Comparison of ENCODE assay signal across 20 cellular contexts in the genomic region with DNA sequence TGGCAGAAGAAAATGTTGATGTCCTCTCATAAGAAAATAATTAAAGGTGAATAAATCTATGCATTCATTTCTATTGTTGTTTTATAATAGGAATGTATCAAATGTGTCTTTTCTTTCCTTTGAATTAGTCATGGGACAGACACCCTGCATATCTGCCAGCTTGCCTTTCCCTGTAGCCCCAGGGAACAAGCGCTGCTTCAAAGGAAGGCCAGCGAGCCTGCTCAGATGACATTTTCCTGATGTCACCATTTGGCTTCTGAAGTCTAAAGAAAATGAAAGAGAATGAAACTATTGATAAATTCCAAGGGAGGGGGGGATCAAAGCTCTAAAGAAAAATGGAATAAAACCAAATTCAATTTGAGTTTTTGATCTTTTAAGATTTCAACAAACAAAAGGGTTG.
A peak's percentile ranks its signal among the peaks of the same experiment; 100 is the strongest.
DNase-seq lines count a peak whose midpoint lies in the region; ATAC-seq and TF ChIP-seq lines count a peak whose summit lies in the region.
"Had no signal": no experiment of that assay in that cellular context is flagged by ENCODE, and none has a peak within 500 bp of the region (broad histone marks: within the 10 kb centered on the region; RNA-seq: fewer than 3 reads in every experiment).

No MANE protein-coding gene starts in this region.

- intact Hi-C loops in mucosa of descending colon (cut with DNase I, micrococcal nuclease) = no loop called here
- intact Hi-C loops in activated CD8-positive, alpha-beta T cell treated with anti-CD3 and anti-CD28 coated beads for 36 hours (cut with micrococcal nuclease) = no loop called here

- H4K8ac ChIP-seq in trophoblast cell (ENCODE audit: low read depth, low read length) = no peak overlapping the region

- CTCF ChIA-PET in activated CD8-positive, alpha-beta T cell treated with anti-CD3 and anti-CD28 coated beads for 36 hours (lab: Charles Lee) = no interaction called here

- POLR2A ChIA-PET in activated CD8-positive, alpha-beta T cell treated with anti-CD3 and anti-CD28 coated beads for 36 hours (lab: Charles Lee) = no interaction called here

- no peaks in the 10 kb centered on the region for H3K79me2 ChIP-seq in trophoblast cell (ENCODE audit: control insufficient read depth, insufficient read depth, low read length, poor library complexity)

- TF ChIP-seq CTCF in epithelial cell of esophagus (IDR thresholded peaks at IDR 0.05; ENCODE audit: insufficient read depth, low read depth, low read length, missing control alignments) (no peak), mucosa of descending colon (IDR thresholded peaks at IDR 0.05) (no peak)
- no peak for TF ChIP-seq CTCF in activated CD8-positive, alpha-beta T cell treated with anti-CD3 and anti-CD28 coated beads for 36 hours (IDR thresholded peaks at IDR 0.05)

- peaks cover 6% of the 10 kb centered on the region for H3K79me1 ChIP-seq in trophoblast cell (ENCODE audit: low read length)

- no CpG with 5 or more reads among the region's 2 CpGs for WGBS in trophoblast cell (ENCODE audit: extremely low coverage, insufficient coverage, insufficient read length)

- no peaks in the 10 kb centered on the region for H3K36me3 ChIP-seq in SJCRH30
- no peaks in the 10 kb centered on the region for H3K36me3 ChIP-seq in trophoblast cell (ENCODE audit: control insufficient read depth in 1 of 2, insufficient read depth in 2 of 2, low read length in 2 of 2)
- no peaks in the 10 kb centered on the region for H3K36me3 ChIP-seq in mucosa of descending colon (ENCODE audit: low read depth)
- H3K36me3 ChIP-seq: breast epithelium, HAP-1, right lobe of liver, vagina had no signal

- no peak overlapping the region for H2BK5ac ChIP-seq in trophoblast cell (ENCODE audit: low read depth, low read length, poor library complexity)

- H2BK120ac ChIP-seq in trophoblast cell (ENCODE audit: insufficient read depth, low read length, poor library complexity) = no peak overlapping the region

- H3K27ac Mint-ChIP-seq in activated CD8-positive, alpha-beta T cell treated with anti-CD3 and anti-CD28 coated beads for 36 hours = no peak overlapping the region
- H3K27ac Mint-ChIP-seq: activated CD4-positive, alpha-beta memory T cell treated with anti-CD3 and anti-CD28 coated beads, Interleukin-2, amount 10 ng/mL, durations not matched to agents 7 days and 5 days; CD4-positive, alpha-beta memory T cell had no signal

- no peak overlapping the region for H3K14ac ChIP-seq in trophoblast cell (ENCODE audit: low read length)

- no peaks in the 10 kb centered on the region for H3K4me1 Mint-ChIP-seq in activated CD8-positive, alpha-beta T cell treated with anti-CD3 and anti-CD28 coated beads for 36 hours (ENCODE audit: low read depth)
- H3K4me1 Mint-ChIP-seq: activated CD4-positive, alpha-beta memory T cell treated with anti-CD3 and anti-CD28 coated beads, Interleukin-2, amount 10 ng/mL, durations not matched to agents 7 days and 5 days; CD4-positive, alpha-beta memory T cell had no signal

- H3K36me3 Mint-ChIP-seq in activated CD8-positive, alpha-beta T cell treated with anti-CD3 and anti-CD28 coated beads for 36 hours (ENCODE audit: low read depth) = no peaks in the 10 kb centered on the region
- H3K36me3 Mint-ChIP-seq: CD4-positive, alpha-beta memory T cell had no signal

- no peaks in the 10 kb centered on the region for H3K27me3 ChIP-seq in SJCRH30
- no peaks in the 10 kb centered on the region for H3K27me3 ChIP-seq in trophoblast cell (ENCODE audit: insufficient read depth, low read length)
- H3K27me3 ChIP-seq: breast epithelium, right lobe of liver, vagina had no signal

- H3K4me1 ChIP-seq in SJCRH30 (peaks cover 20% of the 10 kb centered on the region), trophoblast cell (ENCODE audit: control insufficient read depth in 1 of 2, insufficient read depth in 2 of 2, low read length in 2 of 2) (peaks cover 3 to 4% of the 10 kb centered on the region in 2 experiments), mucosa of descending colon (ENCODE audit: low read depth) (no peaks in the 10 kb centered on the region)
- H3K4me1 ChIP-seq: breast epithelium, HAP-1, right lobe of liver, vagina had no signal

- H3K18ac ChIP-seq in trophoblast cell (ENCODE audit: low read length) = no peak overlapping the region

- H4K12ac ChIP-seq in trophoblast cell (ENCODE audit: low read depth, low read length) = no peak overlapping the region

- no peak overlapping the region for H3K23ac ChIP-seq in trophoblast cell (ENCODE audit: low read length)

- H2AK5ac ChIP-seq in trophoblast cell (ENCODE audit: low read length) = no peak overlapping the region

- H3K4ac ChIP-seq in trophoblast cell (ENCODE audit: low read depth, low read length) = no peak overlapping the region

- H3K4me3 ChIP-seq in SJCRH30 = no peak overlapping the region
- no peak overlapping the region for H3K4me3 ChIP-seq in epithelial cell of esophagus (ENCODE audit: low read length)
- no peak overlapping the region for H3K4me3 ChIP-seq in trophoblast cell (ENCODE audit: low read depth, low read length)
- H3K4me3 ChIP-seq in mucosa of descending colon = no peak overlapping the region
- H3K4me3 ChIP-seq: breast epithelium, HAP-1, right lobe of liver, vagina had no signal

- H2AFZ ChIP-seq in trophoblast cell (ENCODE audit: insufficient read depth, low read length, poor library complexity) = no peak overlapping the region

- peaks cover 6% of the 10 kb centered on the region for H3K27me3 Mint-ChIP-seq in activated CD8-positive, alpha-beta T cell treated with anti-CD3 and anti-CD28 coated beads for 36 hours
- H3K27me3 Mint-ChIP-seq: activated CD4-positive, alpha-beta memory T cell treated with anti-CD3 and anti-CD28 coated beads, Interleukin-2, amount 10 ng/mL, durations not matched to agents 7 days and 5 days; CD4-positive, alpha-beta memory T cell had no signal

- no peak overlapping the region for H4K91ac ChIP-seq in trophoblast cell (ENCODE audit: low read depth, low read length)

- no peak overlapping the region for H3K4me2 ChIP-seq in trophoblast cell (ENCODE audit: low read length)

- no peak overlapping the region for H2BK12ac ChIP-seq in trophoblast cell (ENCODE audit: low read length)

- H3K27ac ChIP-seq in SJCRH30 (peak overlapping the region; percentile 44), trophoblast cell (ENCODE audit: low read depth, low read length) (no peak overlapping the region)
- H3K27ac ChIP-seq: right lobe of liver, vagina had no signal

- H3K9me3 ChIP-seq in SJCRH30 (replicated peaks) (no peaks in the 10 kb centered on the region), trophoblast cell (ENCODE audit: insufficient read depth, low read depth, low read length) (no peaks in the 10 kb centered on the region), mucosa of descending colon (no peaks in the 10 kb centered on the region)
- H3K9me3 ChIP-seq: breast epithelium, HAP-1, right lobe of liver, vagina had no signal

- peak; percentile 78 for DNase-seq in EH (ENCODE audit: low read depth)
- peak; percentile 65 to 69 for DNase-seq in SJCRH30
- peak; percentile 72 for DNase-seq in epithelial cell of esophagus (ENCODE audit: low read depth)
- peak; percentile 77 to 95 for DNase-seq in trophoblast cell
- no peak for DNase-seq in NCI-H2081 (lab: John Stamatoyannopoulos, UW)
- no peak for DNase-seq in CD1c-positive myeloid dendritic cell (ENCODE audit: extremely low spot score)
- DNase-seq in mucosa of descending colon = no peak
- no peak for DNase-seq in activated CD8-positive, alpha-beta T cell treated with anti-CD3 and anti-CD28 coated beads for 36 hours
- DNase-seq: activated CD4-positive, alpha-beta memory T cell treated with anti-CD3 and anti-CD28 coated beads, Interleukin-2, amount 10 ng/mL, durations not matched to agents 7 days and 5 days; activated effector memory CD4-positive, alpha-beta T cell treated with anti-CD3 and anti-CD28 coated beads, Interleukin-2, amount 50 U/mL, for 16 hours; CD4-positive, alpha-beta memory T cell; NCI-H1048; NCI-H510A treated with DMSO at 0.1 percent for 48 hours; right lobe of liver; stimulated activated naive CD4-positive, alpha-beta T cell treated with Interleukin-2 at 50 U/mL for 16 hours had no signal

- no peak overlapping the region for H3K4me3 Mint-ChIP-seq in activated CD8-positive, alpha-beta T cell treated with anti-CD3 and anti-CD28 coated beads for 36 hours
- H3K4me3 Mint-ChIP-seq: activated CD4-positive, alpha-beta memory T cell treated with anti-CD3 and anti-CD28 coated beads, Interleukin-2, amount 10 ng/mL, durations not matched to agents 7 days and 5 days; CD4-positive, alpha-beta memory T cell; nephron had no signal

- H3K9me3 Mint-ChIP-seq in activated CD8-positive, alpha-beta T cell treated with anti-CD3 and anti-CD28 coated beads for 36 hours = no peaks in the 10 kb centered on the region
- H3K9me3 Mint-ChIP-seq: activated CD4-positive, alpha-beta memory T cell treated with anti-CD3 and anti-CD28 coated beads, Interleukin-2, amount 10 ng/mL, durations not matched to agents 7 days and 5 days; CD4-positive, alpha-beta memory T cell; nephron had no signal

- no peak for ATAC-seq in mucosa of descending colon
- ATAC-seq in activated CD8-positive, alpha-beta T cell treated with anti-CD3 and anti-CD28 coated beads for 36 hours = no peak
- ATAC-seq: left lobe of liver, right lobe of liver had no signal

- no peak overlapping the region for H3K9ac ChIP-seq in trophoblast cell (ENCODE audit: low read length)

Comparison
In these comparisons a context has a peak if more than half of its experiments do, and no peak if none do; other contexts are left out.
1. DNase-seq: peak in EH (single experiment), SJCRH30 (2 of 2), epithelial cell of esophagus (single experiment) and trophoblast cell (2 of 2); none in NCI-H2081 (0 of 2), CD1c-positive myeloid dendritic cell (single experiment), mucosa of descending colon (0 of 3) and activated CD8-positive, alpha-beta T cell treated with anti-CD3 and anti-CD28 coated beads for 36 hours (single experiment).